11 cellular contexts compared by ENCODE assay signal in the genomic region with DNA sequence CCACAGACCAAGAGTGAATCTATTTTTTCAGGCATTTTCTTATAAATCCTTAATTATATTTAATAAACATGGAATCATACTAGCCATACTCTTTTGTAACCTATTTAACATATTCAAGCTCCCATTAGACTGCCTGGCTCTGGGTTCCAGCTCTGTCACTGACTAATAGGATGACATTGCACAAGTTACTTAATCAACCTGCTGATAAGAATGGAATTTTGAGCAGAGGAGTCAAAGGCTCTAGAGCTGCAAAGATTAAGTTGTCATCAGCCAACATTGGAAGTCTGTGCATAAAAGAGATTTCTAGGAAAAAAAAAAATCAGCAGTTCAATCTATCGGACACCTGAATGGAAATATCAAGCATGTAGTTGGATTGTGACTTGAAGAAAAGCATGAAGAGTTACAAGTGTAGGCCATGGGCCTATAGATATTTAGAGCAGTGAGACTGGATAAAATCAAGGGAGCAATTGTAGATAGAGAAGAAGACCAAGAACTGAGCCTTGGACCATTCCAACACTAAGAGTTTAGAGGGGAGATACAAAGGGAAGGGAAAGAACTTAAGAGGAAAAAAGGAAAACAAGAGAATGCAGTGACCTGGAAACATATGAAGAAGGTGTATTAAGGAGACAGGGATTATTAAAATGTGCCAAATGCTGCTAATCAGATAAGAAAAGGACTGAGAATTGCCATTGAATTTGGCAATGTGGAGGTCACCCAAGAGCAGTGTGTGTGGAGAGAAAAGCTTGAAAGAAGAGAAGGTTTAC. TPM values are rescaled to one million over a fixed set of nuclear protein-coding genes. Genes with fewer than 3 reads are reported as not detected.
DNase-seq lines count a peak whose midpoint lies in the region; ATAC-seq and TF ChIP-seq lines count a peak whose summit lies in the region.
"Had no signal": no experiment of that assay in that cellular context is flagged by ENCODE, and none has a peak within 500 bp of the region (broad histone marks: within the 10 kb centered on the region; RNA-seq: fewer than 3 reads in every experiment).

No MANE protein-coding gene starts in this region.

- 95 to 100% methylated on average over 1 of the region's 1 CpG for WGBS in GM23248 (ENCODE audit: low coverage in 1 of 2, low lambda C conversion rate in 2 of 2, missing lambda C conversion rate in 2 of 2), 2 experiments
- WGBS in adipose tissue, 3 donors, result 82 to 83% (median 83%) methylated on average over 1 of the region's 1 CpG
- WGBS in right cardiac atrium, result 42% methylated on average over 1 of the region's 1 CpG
- WGBS in smooth muscle cell (ENCODE audit: low lambda C conversion rate), result 19% methylated on average over 1 of the region's 1 CpG

- no peaks in the 10 kb centered on the region for H3K27me3 ChIP-seq in GM23248 (replicated peaks; ENCODE audit: insufficient read depth)
- H3K27me3 ChIP-seq in right cardiac atrium (ENCODE audit: control insufficient read depth, insufficient read depth), result no peaks in the 10 kb centered on the region
- H3K27me3 ChIP-seq in smooth muscle cell (ENCODE audit: low read depth), result no peaks in the 10 kb centered on the region
- no peaks in the 10 kb centered on the region for H3K27me3 ChIP-seq in BE2C

- H4K20me1 ChIP-seq in GM23248 (ENCODE audit: insufficient read depth) (no peaks in the 10 kb centered on the region), smooth muscle cell (ENCODE audit: low read depth) (no peaks in the 10 kb centered on the region)

- H3K4me3 ChIP-seq in GM23248 (no peak overlapping the region), right cardiac atrium (ENCODE audit: low read length) (no peak overlapping the region), smooth muscle cell (peak overlapping the region; percentile 6), BE2C (ENCODE audit: low read depth, low read length) (no peak overlapping the region)

- in situ Hi-C loops in GM23248 (cut with MboI), result no loop called here

- peak overlapping the region; percentile 66 for H3K27ac ChIP-seq in GM23248
- H3K27ac ChIP-seq in adipose tissue (ENCODE audit: low read depth, low read length), result peak overlapping the region; percentile 41
- no peak overlapping the region for H3K27ac ChIP-seq in right cardiac atrium (ENCODE audit: low read length)
- H3K27ac ChIP-seq in smooth muscle cell (ENCODE audit: low read depth), result peak overlapping the region; percentile 94

- H3K36me3 ChIP-seq in GM23248 (ENCODE audit: low read depth) (no peaks in the 10 kb centered on the region), smooth muscle cell (ENCODE audit: low read depth) (no peaks in the 10 kb centered on the region), BE2C (no peaks in the 10 kb centered on the region)

- H3K79me2 ChIP-seq in GM23248 (ENCODE audit: insufficient read depth) (no peaks in the 10 kb centered on the region), smooth muscle cell (ENCODE audit: low read depth) (no peaks in the 10 kb centered on the region)

- H3K4me2 ChIP-seq in GM23248 (ENCODE audit: unreplicated experiment) (peak overlapping the region; percentile 36), smooth muscle cell (peak overlapping the region; percentile 69)

- no peak overlapping the region for H2AFZ ChIP-seq in GM23248
- no peak overlapping the region for H2AFZ ChIP-seq in smooth muscle cell (ENCODE audit: low read depth)

- no peaks in the 10 kb centered on the region for H3K9me2 ChIP-seq in GM23248 (ENCODE audit: insufficient read depth)

- H3K9ac ChIP-seq in GM23248, result no peak overlapping the region
- H3K9ac ChIP-seq in smooth muscle cell (ENCODE audit: low read depth), result peak overlapping the region; percentile 64

- peaks cover 62% of the 10 kb centered on the region for H3K4me1 ChIP-seq in GM23248 (ENCODE audit: insufficient read depth)
- H3K4me1 ChIP-seq in right cardiac atrium (ENCODE audit: control insufficient read depth, insufficient read depth, low read length), result no peaks in the 10 kb centered on the region
- H3K4me1 ChIP-seq in smooth muscle cell (ENCODE audit: low read depth), result peaks cover 33% of the 10 kb centered on the region
- H3K4me1 ChIP-seq in BE2C, result peaks cover 11% of the 10 kb centered on the region

- peaks cover 47% of the 10 kb centered on the region for H3F3A ChIP-seq in GM23248 (ENCODE audit: insufficient read depth)
- peaks cover 51% of the 10 kb centered on the region for H3F3A ChIP-seq in smooth muscle cell (ENCODE audit: low read depth)

- no peaks in the 10 kb centered on the region for H3K9me3 ChIP-seq in GM23248 (ENCODE audit: low read depth)
- no peaks in the 10 kb centered on the region for H3K9me3 ChIP-seq in right cardiac atrium (ENCODE audit: control insufficient read depth, low read length)
- no peaks in the 10 kb centered on the region for H3K9me3 ChIP-seq in smooth muscle cell (replicated peaks; ENCODE audit: low read depth)
- H3K9me3 ChIP-seq in BE2C, result no peaks in the 10 kb centered on the region

- intact Hi-C loops in right cardiac atrium (cut with DNase I), result no loop called here

- TF ChIP-seq CTCF in smooth muscle cell (IDR thresholded peaks at IDR 0.05; ENCODE audit: borderline replicate concordance, insufficient read depth, poor library complexity, severe bottlenecking), result no peak
- no peak for TF ChIP-seq CTCF in BE2C (IDR thresholded peaks at IDR 0.05; ENCODE audit: low read depth, low read length)

- peak; percentile 46 for DNase-seq in GM23248
- DNase-seq in right cardiac atrium, result peak in 1 of 3 donors; percentile 25
- DNase-seq in smooth muscle cell (lab: John Stamatoyannopoulos, UW; ENCODE audit: unreplicated experiment), result no peak
- DNase-seq in BE2C, result no peak
- no peak for DNase-seq in NK-92 (lab: John Stamatoyannopoulos, UW; ENCODE audit: unreplicated experiment)
- DNase-seq in T1000 (lab: John Stamatoyannopoulos, UW), result no peak
- DNase-seq: activated B cell treated with CpG ODN at 0.5 μM for 24 hours, activated gamma-delta T cell treated with Interleukin-2 at 50 U/mL for 16 hours, NCI-H1105 treated with DMSO at 0.1 percent for 48 hours had no signal

- ATAC-seq in right cardiac atrium (peak; percentile 58 to 75), HG02981 (IDR thresholded peaks at IDR 0.05; ENCODE audit: unreplicated experiment) (no peak)

RNA-seq across cellular contexts. Expression of gene HINT3, which starts 11.0 kb away (rescaled TPM):
- 20.5 and 21.8 TPM in 2 replicates for total RNA-seq in GM23248 (2014; rRNA removed; shearing (Covaris generic))
- polyA plus RNA-seq in GM23248 (2016; fragmentation: Nextera tagmentation; extraction: Ambion mirVana), result 7.0 TPM in 2 replicates
- polyA plus RNA-seq in adipose tissue, result 10 to 100 TPM in 2 of 3 donors, 1 to 10 TPM in 1; 9.5 to 13.8 (median 11.8) TPM
- 10 to 100 TPM; 27.4 to 31.0 (median 28.3) TPM for total RNA-seq in right cardiac atrium
- 13.0 TPM for polyA plus RNA-seq in right cardiac atrium
- 13.1 and 21.2 TPM in 2 replicates for total RNA-seq in smooth muscle cell
- polyA plus RNA-seq in smooth muscle cell, result 6.8 and 10.0 TPM in 2 replicates
- 15.8 TPM for polyA plus RNA-seq in BE2C (2012; ENCODE audit: insufficient read depth, insufficient read length, low read depth)

RNA-seq across cellular contexts. Expression of gene TRMT11, which starts 40.8 kb away (rescaled TPM):
- total RNA-seq in GM23248 (2014; rRNA removed; shearing (Covaris generic)), result 19.1 and 24.2 TPM in 2 replicates
- polyA plus RNA-seq in GM23248 (2016; fragmentation: Nextera tagmentation; extraction: Ambion mirVana), result 16.0 and 21.0 TPM in 2 replicates
- polyA plus RNA-seq in adipose tissue, result 10 to 100 TPM in 1 of 3 donors, 1 to 10 TPM in 2; 5.7 to 11.2 (median 8.2) TPM
- total RNA-seq in right cardiac atrium, result 10 to 100 TPM; 12.0 to 15.6 (median 15.0) TPM
- polyA plus RNA-seq in right cardiac atrium, result 12.7 TPM
- 21.6 and 26.2 TPM in 2 replicates for total RNA-seq in smooth muscle cell
- 12.8 and 17.4 TPM in 2 replicates for polyA plus RNA-seq in smooth muscle cell
- polyA plus RNA-seq in BE2C (2012; ENCODE audit: insufficient read depth, insufficient read length, low read depth), result 19.5 TPM
